ENCODE assay signal across 20 cellular contexts in the genomic region with DNA sequence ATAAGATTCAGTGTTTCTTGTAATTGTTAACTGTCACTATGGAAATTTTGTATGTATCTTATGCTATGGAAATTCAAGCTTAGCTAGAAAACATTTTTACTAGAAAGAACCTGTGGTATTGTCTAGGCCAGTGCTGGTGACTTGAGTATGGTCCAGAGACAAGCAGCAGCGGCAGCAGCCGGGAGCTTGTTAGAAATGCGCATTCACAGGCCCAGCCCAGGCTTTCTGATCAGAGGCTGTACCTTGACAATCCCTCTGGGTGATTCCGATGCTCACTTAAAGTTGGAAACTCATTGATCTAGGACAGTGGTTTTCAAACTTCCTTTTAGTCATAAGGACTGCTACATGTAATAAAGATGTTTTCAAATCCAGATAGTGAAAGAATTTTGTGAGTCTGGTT.
DNase-seq lines count a peak whose midpoint lies in the region; ATAC-seq and TF ChIP-seq lines count a peak whose summit lies in the region.
"Had no signal": no experiment of that assay in that cellular context is flagged by ENCODE, and none has a peak within 500 bp of the region (broad histone marks: within the 10 kb centered on the region; RNA-seq: fewer than 3 reads in every experiment).

No MANE protein-coding gene starts in this region.

- no peak overlapping the region for H4K5ac ChIP-seq in H9 (ENCODE audit: insufficient read length, low read depth, low read length)

- TF ChIP-seq CTCF in esophagus muscularis mucosa (IDR thresholded peaks at IDR 0.05): no peak
- TF ChIP-seq CTCF in H9 (conservative IDR thresholded peaks at IDR 0.05): no peak

- no peak overlapping the region for H3K4me3 Mint-ChIP-seq in T-helper 1 cell treated with Interleukin-12 subunit alpha and Interleukin-12 subunit beta and Interleukin-4 antibody, amounts not matched to agents 30 μg/mL and 1 μg/mL, for 36 hours
- H3K4me3 Mint-ChIP-seq in activated naive CD8-positive, alpha-beta T cell treated with anti-CD3 and anti-CD28 coated beads, Interleukin-2, amount 50 U/mL, for 24 hours: no peak overlapping the region
- H3K4me3 Mint-ChIP-seq in activated naive CD8-positive, alpha-beta T cell treated with anti-CD3 and anti-CD28 coated beads for 36 hours: no peak overlapping the region
- H3K4me3 Mint-ChIP-seq in H9: no peak overlapping the region
- H3K4me3 Mint-ChIP-seq: CD14-positive monocyte; CD4-positive, alpha-beta memory T cell had no signal

- no peaks in the 10 kb centered on the region for H3K27me3 Mint-ChIP-seq in T-helper 1 cell treated with Interleukin-12 subunit alpha and Interleukin-12 subunit beta and Interleukin-4 antibody, amounts not matched to agents 30 μg/mL and 1 μg/mL, for 36 hours (ENCODE audit: low read depth)
- no peaks in the 10 kb centered on the region for H3K27me3 Mint-ChIP-seq in activated naive CD8-positive, alpha-beta T cell treated with anti-CD3 and anti-CD28 coated beads, Interleukin-2, amount 50 U/mL, for 24 hours
- H3K27me3 Mint-ChIP-seq in activated naive CD8-positive, alpha-beta T cell treated with anti-CD3 and anti-CD28 coated beads for 36 hours: no peaks in the 10 kb centered on the region
- 0 out of 2 replicates have a peak, but pooled peaks cover 2% of the 10 kb centered on the region for H3K27me3 Mint-ChIP-seq in H9 (ENCODE audit: low read depth)
- H3K27me3 Mint-ChIP-seq: CD4-positive, alpha-beta memory T cell had no signal

- TF ChIP-seq POLR2A in esophagus muscularis mucosa (IDR thresholded peaks at IDR 0.05; ENCODE audit: low read depth): no peak

- H3K79me2 ChIP-seq in H9 (ENCODE audit: insufficient read depth, low read length): no peaks in the 10 kb centered on the region

- no peak overlapping the region for H3K18ac ChIP-seq in H9 (ENCODE audit: insufficient read length, low read depth, low read length)

- WGBS in esophagus muscularis mucosa: 92% methylated on average over 4 of the region's 4 CpGs
- WGBS in H9 (ENCODE audit: extremely low coverage, insufficient read length, low lambda C conversion rate): no CpG with 5 or more reads among the region's 4 CpGs

- H3K79me1 ChIP-seq in H9 (ENCODE audit: insufficient read depth, low read depth, low read length, poor library complexity, severe bottlenecking): no peaks in the 10 kb centered on the region

- peak overlapping the region; percentile 43 for H3K27ac Mint-ChIP-seq in T-helper 1 cell treated with Interleukin-12 subunit alpha and Interleukin-12 subunit beta and Interleukin-4 antibody, amounts not matched to agents 30 μg/mL and 1 μg/mL, for 36 hours
- H3K27ac Mint-ChIP-seq in activated naive CD8-positive, alpha-beta T cell treated with anti-CD3 and anti-CD28 coated beads, Interleukin-2, amount 50 U/mL, for 24 hours: peak overlapping the region; percentile 16
- no peak overlapping the region for H3K27ac Mint-ChIP-seq in activated naive CD8-positive, alpha-beta T cell treated with anti-CD3 and anti-CD28 coated beads for 36 hours
- no peak overlapping the region for H3K27ac Mint-ChIP-seq in H9
- H3K27ac Mint-ChIP-seq: CD14-positive monocyte had no signal

- H3K4me1 Mint-ChIP-seq in T-helper 1 cell treated with Interleukin-12 subunit alpha and Interleukin-12 subunit beta and Interleukin-4 antibody, amounts not matched to agents 30 μg/mL and 1 μg/mL, for 36 hours (ENCODE audit: low read depth): peaks cover 30% of the 10 kb centered on the region
- peaks cover 20% of the 10 kb centered on the region for H3K4me1 Mint-ChIP-seq in activated naive CD8-positive, alpha-beta T cell treated with anti-CD3 and anti-CD28 coated beads, Interleukin-2, amount 50 U/mL, for 24 hours
- H3K4me1 Mint-ChIP-seq in activated naive CD8-positive, alpha-beta T cell treated with anti-CD3 and anti-CD28 coated beads for 36 hours: peaks cover 17% of the 10 kb centered on the region
- peaks cover 20 to 21% of the 10 kb centered on the region in 2 experiments for H3K4me1 Mint-ChIP-seq in H9
- H3K4me1 Mint-ChIP-seq: CD14-positive monocyte had no signal

- no peak overlapping the region for H3K4me3 ChIP-seq in esophagus muscularis mucosa
- H3K4me3 ChIP-seq: A549, BLaER1, GM23248 had no signal

- no peak overlapping the region for H4K8ac ChIP-seq in H9 (replicated peaks; ENCODE audit: insufficient read length, low read depth, low read length)

- no peak overlapping the region for H3K23ac ChIP-seq in H9 (ENCODE audit: insufficient read length, low read depth, low read length)

- H2BK20ac ChIP-seq in H9 (ENCODE audit: low read depth, low read length, poor library complexity, severe bottlenecking): no peak overlapping the region

- no peaks in the 10 kb centered on the region for H3K36me3 ChIP-seq in esophagus muscularis mucosa
- H3K36me3 ChIP-seq: BLaER1 had no signal

- H2BK120ac ChIP-seq in H9 (ENCODE audit: low read depth, low read length, poor library complexity, severe bottlenecking): no peak overlapping the region

- no peak overlapping the region for H3K9ac ChIP-seq in H9 (ENCODE audit: extremely low read depth, insufficient read length, low read length)
- H3K9ac ChIP-seq: BLaER1, GM23248 had no signal

- intact Hi-C loops in esophagus muscularis mucosa (cut with DNase I) (no loop called here), left colon (cut with DNase I, micrococcal nuclease) (no loop called here)

- H2AFZ ChIP-seq in H9 (ENCODE audit: low read length): no peak overlapping the region
- H2AFZ ChIP-seq: GM23248 had no signal

- no peak overlapping the region for H3T11ph ChIP-seq in H9 (ENCODE audit: low read length)

- H2BK15ac ChIP-seq in H9 (ENCODE audit: low read depth, low read length): no peak overlapping the region

- H4K20me1 ChIP-seq in H9 (ENCODE audit: control insufficient read depth, insufficient read depth, insufficient read length): no peaks in the 10 kb centered on the region
- H4K20me1 ChIP-seq: BLaER1 had no signal

- no peak overlapping the region for H2AK5ac ChIP-seq in H9 (ENCODE audit: insufficient read length, low read length)

- no peak overlapping the region for H3K27ac ChIP-seq in esophagus muscularis mucosa (replicated peaks in 1 of 4)
- no peak overlapping the region for H3K27ac ChIP-seq in H9 (ENCODE audit: insufficient read length, low read depth, low read length)
- H3K27ac ChIP-seq: 22Rv1, A549, BLaER1, GM23248, HL-60 had no signal

- H3K36me3 Mint-ChIP-seq in T-helper 1 cell treated with Interleukin-12 subunit alpha and Interleukin-12 subunit beta and Interleukin-4 antibody, amounts not matched to agents 30 μg/mL and 1 μg/mL, for 36 hours (ENCODE audit: low read depth): peaks cover 23% of the 10 kb centered on the region
- H3K36me3 Mint-ChIP-seq in activated naive CD8-positive, alpha-beta T cell treated with anti-CD3 and anti-CD28 coated beads, Interleukin-2, amount 50 U/mL, for 24 hours (ENCODE audit: low read depth): no peaks in the 10 kb centered on the region
- peaks cover 1% of the 10 kb centered on the region for H3K36me3 Mint-ChIP-seq in activated naive CD8-positive, alpha-beta T cell treated with anti-CD3 and anti-CD28 coated beads for 36 hours
- H3K36me3 Mint-ChIP-seq in H9 (ENCODE audit: insufficient read depth in 1 of 3, low read depth in 3 of 3): peaks cover 0 to 5% (median 2%) of the 10 kb centered on the region in 3 experiments; a peak in 2 of 7 replicates
- H3K36me3 Mint-ChIP-seq: CD14-positive monocyte; CD4-positive, alpha-beta memory T cell had no signal

- H3K9me3 ChIP-seq in esophagus muscularis mucosa (no peaks in the 10 kb centered on the region), H9 (ENCODE audit: control insufficient read depth, low read depth, low read length) (no peaks in the 10 kb centered on the region)
- H3K9me3 ChIP-seq: A549 had no signal

- DNase-seq in T-helper 1 cell (no peak), esophagus muscularis mucosa (ENCODE audit: extremely low spot score) (peak; percentile 45), H9 (no peak), left colon (no peak)
- no peak for DNase-seq in activated naive CD8-positive, alpha-beta T cell treated with anti-CD3 and anti-CD28 coated beads, Interleukin-2, amount 50 U/mL, for 24 hours
- DNase-seq in activated naive CD8-positive, alpha-beta T cell treated with anti-CD3 and anti-CD28 coated beads for 36 hours: no peak
- DNase-seq: AML-193; CD4-positive, alpha-beta memory T cell; DMS153; DMS79; GDM1; GM23248; H7 had no signal

- H3K9me3 Mint-ChIP-seq in T-helper 1 cell treated with Interleukin-12 subunit alpha and Interleukin-12 subunit beta and Interleukin-4 antibody, amounts not matched to agents 30 μg/mL and 1 μg/mL, for 36 hours: peaks cover 32% of the 10 kb centered on the region
- H3K9me3 Mint-ChIP-seq in activated naive CD8-positive, alpha-beta T cell treated with anti-CD3 and anti-CD28 coated beads, Interleukin-2, amount 50 U/mL, for 24 hours: peaks cover 3% of the 10 kb centered on the region
- no peaks in the 10 kb centered on the region for H3K9me3 Mint-ChIP-seq in activated naive CD8-positive, alpha-beta T cell treated with anti-CD3 and anti-CD28 coated beads for 36 hours
- H3K9me3 Mint-ChIP-seq in H9: peaks cover 0 to 3% of the 10 kb centered on the region in 2 experiments; a peak in 2 of 5 replicates

- H2BK12ac ChIP-seq in H9 (ENCODE audit: insufficient read length, low read depth, low read length): no peak overlapping the region

- H3K56ac ChIP-seq in H9 (ENCODE audit: insufficient read length, low read depth, low read length): no peak overlapping the region

- no peaks in the 10 kb centered on the region for H3K23me2 ChIP-seq in H9 (ENCODE audit: insufficient read length, low read depth, low read length, poor library complexity, severe bottlenecking)

- H3K14ac ChIP-seq in H9 (ENCODE audit: insufficient read depth, low read length): no peak overlapping the region

- H3K4me1 ChIP-seq in esophagus muscularis mucosa: no peaks in the 10 kb centered on the region
- H3K4me1 ChIP-seq in H9 (ENCODE audit: insufficient read depth, low read length): peaks cover 2% of the 10 kb centered on the region; the same call in 1 of the 2 replicates
- H3K4me1 ChIP-seq: A549, BLaER1 had no signal

- no peak overlapping the region for H2BK5ac ChIP-seq in H9 (ENCODE audit: insufficient read length, low read length)

- H4K91ac ChIP-seq in H9 (ENCODE audit: insufficient read length, low read depth, low read length): no peak overlapping the region

- H3K4ac ChIP-seq in H9 (ENCODE audit: low read depth, low read length): no peak overlapping the region

- H3K4me2 ChIP-seq in H9 (ENCODE audit: insufficient read depth, insufficient read length, low read length): no peak overlapping the region
- H3K4me2 ChIP-seq: A549, BLaER1 had no signal

- no peak for TF ChIP-seq EP300 in esophagus muscularis mucosa (IDR thresholded peaks at IDR 0.05)

- ATAC-seq in activated naive CD8-positive, alpha-beta T cell treated with anti-CD3 and anti-CD28 coated beads, Interleukin-2, amount 50 U/mL, for 24 hours: no peak
- ATAC-seq in HG02678 (IDR thresholded peaks at IDR 0.05; ENCODE audit: unreplicated experiment) (no peak), left colon (no peak)
- ATAC-seq: A549 had no signal

- no peaks in the 10 kb centered on the region for H3K27me3 ChIP-seq in esophagus muscularis mucosa
- H3K27me3 ChIP-seq in H9 (ENCODE audit: insufficient read depth, low read length): no peaks in the 10 kb centered on the region
- H3K27me3 ChIP-seq: BLaER1 had no signal

Comparison
In these comparisons a context has a peak if more than half of its experiments do, and no peak if none do; other contexts are left out.
1. H3K27ac Mint-ChIP-seq: peak in T-helper 1 cell treated with Interleukin-12 subunit alpha and Interleukin-12 subunit beta and Interleukin-4 antibody, amounts not matched to agents 30 μg/mL and 1 μg/mL, for 36 hours (single experiment) and activated naive CD8-positive, alpha-beta T cell treated with anti-CD3 and anti-CD28 coated beads, Interleukin-2, amount 50 U/mL, for 24 hours (single experiment); none in activated naive CD8-positive, alpha-beta T cell treated with anti-CD3 and anti-CD28 coated beads for 36 hours (single experiment) and H9 (0 of 3).